ENCODE assay signal across 8 cellular contexts in genomic region chr17:16286009-16286946, GRCh38.
DNase-seq lines count a peak whose midpoint lies in the region; ATAC-seq, FAIRE-seq and TF ChIP-seq lines count a peak whose summit lies in the region.

No MANE protein-coding gene starts in this region.

- no peaks in the 10 kb centered on the region for H3K9me1 ChIP-seq in endothelial cell of umbilical vein (replicated peaks; ENCODE audit: control insufficient read depth, extremely low read depth, insufficient read depth, low read length)

- dilution Hi-C loops in endothelial cell of umbilical vein (cut with MboI; ENCODE audit: extremely low pct_ligation_motif_present, low sequenced_read_pairs) = no loop called here

- H3K36me3 ChIP-seq in endothelial cell of umbilical vein (ENCODE audit: control insufficient read depth in 2 of 2, extremely low read depth in 1 of 2, insufficient read depth in 2 of 2, low read length in 2 of 2) = no peaks in the 10 kb centered on the region

- FAIRE-seq in GM12892 (lab: Jason Lieb, UNC) (peak; percentile 99), endothelial cell of umbilical vein (lab: Jason Lieb, UNC) (peak; percentile 94)

- no peaks in the 10 kb centered on the region for H3K9me3 ChIP-seq in endothelial cell of umbilical vein (replicated peaks; ENCODE audit: control insufficient read depth, insufficient read depth, low read length)

- peak overlapping the region; percentile 73 for H2AFZ ChIP-seq in endothelial cell of umbilical vein (ENCODE audit: low read depth, low read length)

- no peaks in the 10 kb centered on the region for H3K27me3 ChIP-seq in endothelial cell of umbilical vein (ENCODE audit: control insufficient read depth in 2 of 2, insufficient read depth in 2 of 2, low read length in 2 of 2)

- peaks cover 55% of the 10 kb centered on the region for H3K4me1 ChIP-seq in endothelial cell of umbilical vein (ENCODE audit: control insufficient read depth, extremely low read depth, insufficient read depth, low read length)

- peak overlapping the region; percentile 72 for H3K4me2 ChIP-seq in endothelial cell of umbilical vein (ENCODE audit: insufficient read depth, low read length)

- no peak for TF ChIP-seq CTCF in endothelial cell of umbilical vein (IDR thresholded peaks at IDR 0.05; ENCODE audit: extremely low read depth in 1 of 2, insufficient read depth in 1 of 2, low read depth in 1 of 2, low read length in 2 of 2)

- POLR2A ChIA-PET in endothelial cell of umbilical vein (lab: Charles Lee) = interaction anchor here (1.0 to 1.3 kb wide), 2 partner anchors 50 to 95 kb away, joined by 4 to 17 read pairs; partner anchors contain the start of gene UBB

- H3K4me3 ChIP-seq in endothelial cell of umbilical vein (replicated peaks in 1 of 3; ENCODE audit: insufficient read depth in 1 of 3, low read depth in 1 of 3, low read length in 3 of 3) = peak overlapping the region in 1 of 3 experiments; percentile 16

- H3K27ac ChIP-seq in endothelial cell of umbilical vein (ENCODE audit: insufficient read depth, low read depth, low read length) = peak overlapping the region; percentile 96

- TSS peak; percentile 82 for BruUV-seq in endothelial cell of umbilical vein (replicated peaks; lab: Mats Ljungman, UMichigan)

- no peaks in the 10 kb centered on the region for H3K79me2 ChIP-seq in endothelial cell of umbilical vein (ENCODE audit: control insufficient read depth, insufficient read depth, low read length)

- TF ChIP-seq POLR2A in GM12892 (IDR thresholded peaks at IDR 0.05; ENCODE audit: low read depth, low read length) = peak; percentile 89
- peak; percentile 83 for TF ChIP-seq POLR2A in endothelial cell of umbilical vein (IDR thresholded peaks at IDR 0.05; ENCODE audit: low read depth, low read length)

- CTCF ChIA-PET in endothelial cell of umbilical vein (lab: Charles Lee) = interaction anchor here (0.9 to 2.7 kb wide), 13 partner anchors 10 to 77 kb away, joined by 3 to 21 read pairs (median 6); partner anchors contain the start of genes CENPV, NCOR1 and PIGL

- peak overlapping the region; percentile 84 for H3K9ac ChIP-seq in endothelial cell of umbilical vein (replicated peaks; ENCODE audit: extremely low read depth, insufficient read depth, low read length)

- peak; percentile 78 for ATAC-seq in HG02588 (IDR thresholded peaks at IDR 0.05; ENCODE audit: unreplicated experiment)

- intact Hi-C loops in endothelial cell of umbilical vein (cut with micrococcal nuclease) = loop anchor here (1.0 to 10.0 kb wide), 4 partner anchors 13 to 261 kb away; partner anchors contain the start of gene NCOR1

- H4K20me1 ChIP-seq in endothelial cell of umbilical vein (replicated peaks; ENCODE audit: control insufficient read depth, extremely low read depth, insufficient read depth, low read length) = no peaks in the 10 kb centered on the region

- peak; percentile 77 for DNase-seq in GM12892 (ENCODE audit: insufficient read length)
- peak; percentile 96 for DNase-seq in NCI-H226
- peak; percentile 56 to 63 for DNase-seq in activated CD8-positive, alpha-beta memory T cell treated with anti-CD3 and anti-CD28 coated beads for 4 hours (ENCODE audit: low read depth in 2 of 2)
- peak; percentile 96 for DNase-seq in endothelial cell of umbilical vein (ENCODE audit: low read depth, low spot score)
- DNase-seq in mucosa of gallbladder (ENCODE audit: low spot score) = peak; percentile 94
- DNase-seq in stimulated activated CD8-positive, alpha-beta memory T cell treated with anti-CD3 and anti-CD28 coated beads, Interleukin-7, amount 100 ng/mL, for 1 hour (ENCODE audit: low read depth in 2 of 2) = peak; percentile 51 to 58
- DNase-seq in NCI-H2081 (lab: John Stamatoyannopoulos, UW) = no peak

TF ChIP-seq in endothelial cell of umbilical vein, 7 proteins besides CTCF, POLR2A, EP300 and RAD21:
- TF ChIP-seq GATA2 (IDR thresholded peaks at IDR 0.05; ENCODE audit: insufficient read depth, insufficient read length, low read depth, low read length) = peak; percentile 68
- TF ChIP-seq MYC (IDR thresholded peaks at IDR 0.05; ENCODE audit: low read depth, low read length) = no peak
- peak; percentile 97 for TF ChIP-seq FOS (IDR thresholded peaks at IDR 0.05; ENCODE audit: borderline replicate concordance, insufficient read depth, low read length)
- no peak for TF ChIP-seq MAX (IDR thresholded peaks at IDR 0.05; ENCODE audit: insufficient read depth, insufficient read length)
- peak; percentile 96 for TF ChIP-seq POLR2AphosphoS5 (IDR thresholded peaks at IDR 0.05; ENCODE audit: insufficient read depth, low read depth, low read length)
- no peak for TF ChIP-seq EZH2 (IDR thresholded peaks at IDR 0.05; ENCODE audit: borderline replicate concordance, low read depth, low read length, severe bottlenecking)
- TF ChIP-seq JUN (IDR thresholded peaks at IDR 0.05; ENCODE audit: borderline replicate concordance, insufficient read depth, insufficient read length, low read depth) = peak; percentile 90

Comparison
In these comparisons a context has a peak if more than half of its experiments do, and no peak if none do; other contexts are left out.
1. DNase-seq: peak in GM12892 (single experiment), NCI-H226 (single experiment), activated CD8-positive, alpha-beta memory T cell treated with anti-CD3 and anti-CD28 coated beads for 4 hours (2 of 2), endothelial cell of umbilical vein (single experiment), mucosa of gallbladder (single experiment) and stimulated activated CD8-positive, alpha-beta memory T cell treated with anti-CD3 and anti-CD28 coated beads, Interleukin-7, amount 100 ng/mL, for 1 hour (2 of 2); none in NCI-H2081 (0 of 2).